1 cellular context compared by ENCODE assay signal in genomic region chr1:101238681-101239094, GRCh38.
A peak's percentile ranks its signal among the peaks of the same experiment; 100 is the strongest.
TF ChIP-seq lines count a peak whose summit lies in the region.

No MANE protein-coding gene starts in this region.

TF ChIP-seq in HepG2, 621 proteins besides CTCF, POLR2A, EP300 and RAD21 (continued from another document):
- TF ChIP-seq ZNF790 (CRISPR knock-in tag; IDR thresholded peaks at IDR 0.05; ENCODE audit: borderline replicate concordance) (no peak), FOSL1 (CRISPR knock-in tag; IDR thresholded peaks at IDR 0.05; ENCODE audit: borderline replicate concordance) (no peak), ZFX (CRISPR knock-in tag; IDR thresholded peaks at IDR 0.05; ENCODE audit: low read depth) (peak; percentile 25; the same call in 1 of the 2 replicates), ZNF83 (CRISPR knock-in tag; IDR thresholded peaks at IDR 0.05; ENCODE audit: borderline replicate concordance) (no peak), IKZF1 (IDR thresholded peaks at IDR 0.05) (no peak), ZNF777 (CRISPR knock-in tag; IDR thresholded peaks at IDR 0.05) (no peak), ZNF333 (CRISPR knock-in tag; IDR thresholded peaks at IDR 0.05; ENCODE audit: borderline replicate concordance) (no peak), SALL2 (CRISPR knock-in tag; IDR thresholded peaks at IDR 0.05) (no peak), NFE2L1 (CRISPR knock-in tag; IDR thresholded peaks at IDR 0.05; ENCODE audit: borderline replicate concordance) (no peak), NFE2L2 (IDR thresholded peaks at IDR 0.05; ENCODE audit: low read length) (no peak), SMAD3 (CRISPR knock-in tag; IDR thresholded peaks at IDR 0.05) (no peak), KDM5B (CRISPR knock-in tag; IDR thresholded peaks at IDR 0.05; ENCODE audit: borderline replicate concordance) (no peak), RNF2 (conservative IDR thresholded peaks at IDR 0.05; ENCODE audit: low read depth) (peak; percentile 78; the same call in 1 of the 2 replicates), NFATC3 (CRISPR knock-in tag; IDR thresholded peaks at IDR 0.05) (no peak), MEIS1 (CRISPR knock-in tag; IDR thresholded peaks at IDR 0.05; ENCODE audit: borderline replicate concordance) (no peak), SMAD9 (CRISPR knock-in tag; IDR thresholded peaks at IDR 0.05) (no peak), ZNF574 (CRISPR knock-in tag; IDR thresholded peaks at IDR 0.05) (peak; percentile 44; the same call in 1 of the 2 replicates)
